Comparison of ENCODE assay signal across 1 cellular context in genomic region chr21:29146726-29147125, GRCh38.
TF ChIP-seq lines count a peak whose summit lies in the region.

No MANE protein-coding gene starts in this region.

TF ChIP-seq in IMR-90, 13 proteins besides CTCF, POLR2A, EP300 and RAD21:
- TF ChIP-seq RFX5 (IDR thresholded peaks at IDR 0.05; ENCODE audit: low read depth, low read length) (no peak), BHLHE40 (IDR thresholded peaks at IDR 0.05; ENCODE audit: low read depth, low read length) (no peak), MXI1 (IDR thresholded peaks at IDR 0.05; ENCODE audit: borderline replicate concordance, low read depth, low read length) (no peak), RCOR1 (IDR thresholded peaks at IDR 0.05; ENCODE audit: insufficient replicate concordance, low read length) (no peak), MAFK (IDR thresholded peaks at IDR 0.05; ENCODE audit: low read depth, low read length) (no peak), FOS (IDR thresholded peaks at IDR 0.05; ENCODE audit: low read depth, low read length) (no peak), ELK1 (IDR thresholded peaks at IDR 0.05; ENCODE audit: borderline replicate concordance, low read depth, low read length) (no peak), CEBPB (IDR thresholded peaks at IDR 0.05; ENCODE audit: low read depth, low read length) (no peak), NFE2L2 (IDR thresholded peaks at IDR 0.05; ENCODE audit: low read depth, low read length) (no peak), SMC3 (IDR thresholded peaks at IDR 0.05; ENCODE audit: low read depth, low read length) (no peak), MAZ (IDR thresholded peaks at IDR 0.05; ENCODE audit: borderline replicate concordance, low read depth, low read length) (no peak), CHD1 (IDR thresholded peaks at IDR 0.05; ENCODE audit: low read depth, low read length) (no peak)
- TF ChIP-seq, protein P1, sequence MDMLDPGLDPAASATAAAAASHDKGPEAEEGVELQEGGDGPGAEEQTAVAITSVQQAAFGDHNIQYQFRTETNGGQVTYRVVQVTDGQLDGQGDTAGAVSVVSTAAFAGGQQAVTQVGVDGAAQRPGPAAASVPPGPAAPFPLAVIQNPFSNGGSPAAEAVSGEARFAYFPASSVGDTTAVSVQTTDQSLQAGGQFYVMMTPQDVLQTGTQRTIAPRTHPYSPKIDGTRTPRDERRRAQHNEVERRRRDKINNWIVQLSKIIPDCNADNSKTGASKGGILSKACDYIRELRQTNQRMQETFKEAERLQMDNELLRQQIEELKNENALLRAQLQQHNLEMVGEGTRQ (IDR thresholded peaks at IDR 0.05; ENCODE audit: low read depth, low read length), result no peak
